In the genomic region with DNA sequence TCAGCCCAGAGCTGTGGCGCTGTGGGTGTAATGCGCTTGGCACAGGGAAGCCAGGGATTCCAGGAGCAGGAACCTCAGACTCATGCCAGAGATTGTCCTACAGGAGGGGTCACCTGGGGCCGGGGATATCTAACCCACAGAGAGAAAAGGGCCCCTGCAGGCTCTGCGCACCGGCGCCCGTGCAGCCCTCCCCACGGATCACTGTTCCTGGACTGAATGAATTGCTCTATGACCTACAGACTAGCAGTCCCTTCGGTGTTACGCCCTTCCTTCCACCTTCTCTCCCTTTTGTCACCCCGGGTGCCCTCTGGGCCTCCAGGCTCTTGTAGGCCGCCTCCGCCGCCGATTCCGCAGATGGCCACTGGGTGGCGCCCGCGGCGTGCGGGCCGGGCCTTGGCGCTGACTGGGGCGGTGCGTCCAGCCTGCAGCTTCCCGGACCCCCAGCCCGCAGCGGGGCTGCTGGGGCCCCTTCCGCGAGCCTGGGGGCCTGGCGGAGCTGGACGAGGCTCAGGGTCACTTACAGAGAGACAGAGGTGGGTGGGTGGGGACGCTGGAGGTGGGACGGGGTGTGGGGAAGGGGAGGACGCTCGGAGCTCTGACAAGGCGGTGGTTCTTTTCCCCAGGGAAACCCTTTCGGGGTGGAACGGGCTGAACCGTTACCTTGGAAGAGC, we compare ENCODE assay signal across 1 cellular context.
A peak's percentile ranks its signal among the peaks of the same experiment; 100 is the strongest.
TF ChIP-seq lines count a peak whose summit lies in the region.

No MANE protein-coding gene starts in this region.

TF ChIP-seq in HepG2, 621 proteins besides CTCF, POLR2A, EP300 and RAD21 (continued from another document):
- TF ChIP-seq, protein P1, sequence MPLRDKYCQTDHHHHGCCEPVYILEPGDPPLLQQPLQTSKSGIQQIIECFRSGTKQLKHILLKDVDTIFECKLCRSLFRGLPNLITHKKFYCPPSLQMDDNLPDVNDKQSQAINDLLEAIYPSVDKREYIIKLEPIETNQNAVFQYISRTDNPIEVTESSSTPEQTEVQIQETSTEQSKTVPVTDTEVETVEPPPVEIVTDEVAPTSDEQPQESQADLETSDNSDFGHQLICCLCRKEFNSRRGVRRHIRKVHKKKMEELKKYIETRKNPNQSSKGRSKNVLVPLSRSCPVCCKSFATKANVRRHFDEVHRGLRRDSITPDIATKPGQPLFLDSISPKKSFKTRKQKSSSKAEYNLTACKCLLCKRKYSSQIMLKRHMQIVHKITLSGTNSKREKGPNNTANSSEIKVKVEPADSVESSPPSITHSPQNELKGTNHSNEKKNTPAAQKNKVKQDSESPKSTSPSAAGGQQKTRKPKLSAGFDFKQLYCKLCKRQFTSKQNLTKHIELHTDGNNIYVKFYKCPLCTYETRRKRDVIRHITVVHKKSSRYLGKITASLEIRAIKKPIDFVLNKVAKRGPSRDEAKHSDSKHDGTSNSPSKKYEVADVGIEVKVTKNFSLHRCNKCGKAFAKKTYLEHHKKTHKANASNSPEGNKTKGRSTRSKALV (CRISPR knock-in tag; IDR thresholded peaks at IDR 0.05), result no peak
- TF ChIP-seq ZNF672 (CRISPR knock-in tag; IDR thresholded peaks at IDR 0.05), result no peak
- TF ChIP-seq NFKB2 (CRISPR knock-in tag; IDR thresholded peaks at IDR 0.05; ENCODE audit: borderline replicate concordance), result peak; percentile 69; the same call in 1 of the 2 replicates
- no peak for TF ChIP-seq NR2F1 (CRISPR knock-in tag; IDR thresholded peaks at IDR 0.05)
- no peak for TF ChIP-seq GMEB1 (CRISPR knock-in tag; IDR thresholded peaks at IDR 0.05; ENCODE audit: borderline replicate concordance)
- TF ChIP-seq HNF4A (CRISPR knock-in tag; IDR thresholded peaks at IDR 0.05), result no peak
- TF ChIP-seq, protein P2, sequence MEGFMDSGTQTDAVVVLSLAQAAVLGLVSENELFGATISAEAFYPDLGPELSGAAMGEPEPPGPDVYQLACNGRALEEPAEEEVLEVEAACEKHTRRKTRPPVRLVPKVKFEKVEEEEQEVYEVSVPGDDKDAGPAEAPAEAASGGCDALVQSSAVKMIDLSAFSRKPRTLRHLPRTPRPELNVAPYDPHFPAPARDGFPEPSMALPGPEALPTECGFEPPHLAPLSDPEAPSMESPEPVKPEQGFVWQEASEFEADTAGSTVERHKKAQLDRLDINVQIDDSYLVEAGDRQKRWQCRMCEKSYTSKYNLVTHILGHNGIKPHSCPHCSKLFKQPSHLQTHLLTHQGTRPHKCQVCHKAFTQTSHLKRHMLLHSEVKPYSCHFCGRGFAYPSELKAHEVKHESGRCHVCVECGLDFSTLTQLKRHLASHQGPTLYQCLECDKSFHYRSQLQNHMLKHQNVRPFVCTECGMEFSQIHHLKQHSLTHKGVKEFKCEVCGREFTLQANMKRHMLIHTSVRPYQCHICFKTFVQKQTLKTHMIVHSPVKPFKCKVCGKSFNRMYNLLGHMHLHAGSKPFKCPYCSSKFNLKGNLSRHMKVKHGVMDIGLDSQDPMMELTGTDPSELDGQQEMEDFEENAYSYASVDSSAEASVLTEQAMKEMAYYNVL (CRISPR knock-in tag; IDR thresholded peaks at IDR 0.05; ENCODE audit: borderline replicate concordance), result 0 out of 2 replicates have a peak, but pooled peaks have one; percentile 24
- TF ChIP-seq, protein P3, sequence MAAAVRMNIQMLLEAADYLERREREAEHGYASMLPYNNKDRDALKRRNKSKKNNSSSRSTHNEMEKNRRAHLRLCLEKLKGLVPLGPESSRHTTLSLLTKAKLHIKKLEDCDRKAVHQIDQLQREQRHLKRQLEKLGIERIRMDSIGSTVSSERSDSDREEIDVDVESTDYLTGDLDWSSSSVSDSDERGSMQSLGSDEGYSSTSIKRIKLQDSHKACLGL (CRISPR knock-in tag; IDR thresholded peaks at IDR 0.05), result 0 out of 2 replicates have a peak, but pooled peaks have one; percentile 18
- no peak for TF ChIP-seq RFX3 (CRISPR knock-in tag; IDR thresholded peaks at IDR 0.05)
- no peak for TF ChIP-seq KLF16 (CRISPR knock-in tag; IDR thresholded peaks at IDR 0.05)
- TF ChIP-seq SPEN (CRISPR knock-in tag; IDR thresholded peaks at IDR 0.05; ENCODE audit: low read depth), result no peak
- no peak for TF ChIP-seq NCOA5 (CRISPR knock-in tag; IDR thresholded peaks at IDR 0.05)
- TF ChIP-seq RBM39 (IDR thresholded peaks at IDR 0.05; ENCODE audit: low read depth, low read length, poor library complexity, severe bottlenecking), result peak; percentile 48
- no peak for TF ChIP-seq YEATS2 (CRISPR knock-in tag; IDR thresholded peaks at IDR 0.05; ENCODE audit: borderline replicate concordance)
- TF ChIP-seq BORCS8-MEF2B (CRISPR knock-in tag; IDR thresholded peaks at IDR 0.05), result peak; percentile 69; the same call in 1 of the 2 replicates
- TF ChIP-seq, protein P4, sequence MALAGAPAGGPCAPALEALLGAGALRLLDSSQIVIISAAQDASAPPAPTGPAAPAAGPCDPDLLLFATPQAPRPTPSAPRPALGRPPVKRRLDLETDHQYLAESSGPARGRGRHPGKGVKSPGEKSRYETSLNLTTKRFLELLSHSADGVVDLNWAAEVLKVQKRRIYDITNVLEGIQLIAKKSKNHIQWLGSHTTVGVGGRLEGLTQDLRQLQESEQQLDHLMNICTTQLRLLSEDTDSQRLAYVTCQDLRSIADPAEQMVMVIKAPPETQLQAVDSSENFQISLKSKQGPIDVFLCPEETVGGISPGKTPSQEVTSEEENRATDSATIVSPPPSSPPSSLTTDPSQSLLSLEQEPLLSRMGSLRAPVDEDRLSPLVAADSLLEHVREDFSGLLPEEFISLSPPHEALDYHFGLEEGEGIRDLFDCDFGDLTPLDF (CRISPR knock-in tag; IDR thresholded peaks at IDR 0.05), result no peak
- no peak for TF ChIP-seq ETV5 (CRISPR knock-in tag; IDR thresholded peaks at IDR 0.05; ENCODE audit: borderline replicate concordance)
- TF ChIP-seq ZNF44 (CRISPR knock-in tag; IDR thresholded peaks at IDR 0.05), result no peak
- TF ChIP-seq, protein P5, sequence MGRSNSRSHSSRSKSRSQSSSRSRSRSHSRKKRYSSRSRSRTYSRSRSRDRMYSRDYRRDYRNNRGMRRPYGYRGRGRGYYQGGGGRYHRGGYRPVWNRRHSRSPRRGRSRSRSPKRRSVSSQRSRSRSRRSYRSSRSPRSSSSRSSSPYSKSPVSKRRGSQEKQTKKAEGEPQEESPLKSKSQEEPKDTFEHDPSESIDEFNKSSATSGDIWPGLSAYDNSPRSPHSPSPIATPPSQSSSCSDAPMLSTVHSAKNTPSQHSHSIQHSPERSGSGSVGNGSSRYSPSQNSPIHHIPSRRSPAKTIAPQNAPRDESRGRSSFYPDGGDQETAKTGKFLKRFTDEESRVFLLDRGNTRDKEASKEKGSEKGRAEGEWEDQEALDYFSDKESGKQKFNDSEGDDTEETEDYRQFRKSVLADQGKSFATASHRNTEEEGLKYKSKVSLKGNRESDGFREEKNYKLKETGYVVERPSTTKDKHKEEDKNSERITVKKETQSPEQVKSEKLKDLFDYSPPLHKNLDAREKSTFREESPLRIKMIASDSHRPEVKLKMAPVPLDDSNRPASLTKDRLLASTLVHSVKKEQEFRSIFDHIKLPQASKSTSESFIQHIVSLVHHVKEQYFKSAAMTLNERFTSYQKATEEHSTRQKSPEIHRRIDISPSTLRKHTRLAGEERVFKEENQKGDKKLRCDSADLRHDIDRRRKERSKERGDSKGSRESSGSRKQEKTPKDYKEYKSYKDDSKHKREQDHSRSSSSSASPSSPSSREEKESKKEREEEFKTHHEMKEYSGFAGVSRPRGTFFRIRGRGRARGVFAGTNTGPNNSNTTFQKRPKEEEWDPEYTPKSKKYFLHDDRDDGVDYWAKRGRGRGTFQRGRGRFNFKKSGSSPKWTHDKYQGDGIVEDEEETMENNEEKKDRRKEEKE (IDR thresholded peaks at IDR 0.05), result no peak
- TF ChIP-seq KDM5A (IDR thresholded peaks at IDR 0.05; ENCODE audit: borderline replicate concordance, low read length), result no peak
- peak; percentile 56; the same call in 1 of the 2 replicates for TF ChIP-seq GABPB1 (CRISPR knock-in tag; IDR thresholded peaks at IDR 0.05)
- TF ChIP-seq NONO (IDR thresholded peaks at IDR 0.05), result no peak
- TF ChIP-seq NONO (CRISPR knock-in tag; conservative IDR thresholded peaks at IDR 0.05), result no peak
- 0 out of 2 replicates have a peak, but pooled peaks have one; percentile 21 for TF ChIP-seq TARDBP (CRISPR knock-in tag; IDR thresholded peaks at IDR 0.05)
- TF ChIP-seq, protein P6, sequence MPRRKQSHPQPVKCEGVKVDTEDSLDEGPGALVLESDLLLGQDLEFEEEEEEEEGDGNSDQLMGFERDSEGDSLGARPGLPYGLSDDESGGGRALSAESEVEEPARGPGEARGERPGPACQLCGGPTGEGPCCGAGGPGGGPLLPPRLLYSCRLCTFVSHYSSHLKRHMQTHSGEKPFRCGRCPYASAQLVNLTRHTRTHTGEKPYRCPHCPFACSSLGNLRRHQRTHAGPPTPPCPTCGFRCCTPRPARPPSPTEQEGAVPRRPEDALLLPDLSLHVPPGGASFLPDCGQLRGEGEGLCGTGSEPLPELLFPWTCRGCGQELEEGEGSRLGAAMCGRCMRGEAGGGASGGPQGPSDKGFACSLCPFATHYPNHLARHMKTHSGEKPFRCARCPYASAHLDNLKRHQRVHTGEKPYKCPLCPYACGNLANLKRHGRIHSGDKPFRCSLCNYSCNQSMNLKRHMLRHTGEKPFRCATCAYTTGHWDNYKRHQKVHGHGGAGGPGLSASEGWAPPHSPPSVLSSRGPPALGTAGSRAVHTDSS (CRISPR knock-in tag; conservative IDR thresholded peaks at IDR 0.05), result no peak
- no peak for TF ChIP-seq PHF8 (CRISPR knock-in tag; IDR thresholded peaks at IDR 0.05)
- no peak for TF ChIP-seq ZNF556 (CRISPR knock-in tag; IDR thresholded peaks at IDR 0.05; ENCODE audit: borderline replicate concordance)
- peak; percentile 37; the same call in 1 of the 2 replicates for TF ChIP-seq TMF1 (CRISPR knock-in tag; IDR thresholded peaks at IDR 0.05; ENCODE audit: low read depth)
- peak; percentile 45 for TF ChIP-seq PTBP1 (IDR thresholded peaks at IDR 0.05; ENCODE audit: low read depth, low read length, poor library complexity, severe bottlenecking)
- TF ChIP-seq ZBTB14 (CRISPR knock-in tag; IDR thresholded peaks at IDR 0.05), result no peak
- no peak for TF ChIP-seq ZNF263 (CRISPR knock-in tag; IDR thresholded peaks at IDR 0.05)
- TF ChIP-seq, protein P7, sequence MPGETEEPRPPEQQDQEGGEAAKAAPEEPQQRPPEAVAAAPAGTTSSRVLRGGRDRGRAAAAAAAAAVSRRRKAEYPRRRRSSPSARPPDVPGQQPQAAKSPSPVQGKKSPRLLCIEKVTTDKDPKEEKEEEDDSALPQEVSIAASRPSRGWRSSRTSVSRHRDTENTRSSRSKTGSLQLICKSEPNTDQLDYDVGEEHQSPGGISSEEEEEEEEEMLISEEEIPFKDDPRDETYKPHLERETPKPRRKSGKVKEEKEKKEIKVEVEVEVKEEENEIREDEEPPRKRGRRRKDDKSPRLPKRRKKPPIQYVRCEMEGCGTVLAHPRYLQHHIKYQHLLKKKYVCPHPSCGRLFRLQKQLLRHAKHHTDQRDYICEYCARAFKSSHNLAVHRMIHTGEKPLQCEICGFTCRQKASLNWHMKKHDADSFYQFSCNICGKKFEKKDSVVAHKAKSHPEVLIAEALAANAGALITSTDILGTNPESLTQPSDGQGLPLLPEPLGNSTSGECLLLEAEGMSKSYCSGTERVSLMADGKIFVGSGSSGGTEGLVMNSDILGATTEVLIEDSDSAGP (CRISPR knock-in tag; IDR thresholded peaks at IDR 0.05; ENCODE audit: borderline replicate concordance), result no peak; the same call in 1 of the 2 replicates
